In genomic region chr12:122862872-122863701, GRCh38 we compare ENCODE assay signal across 9 cellular contexts.
DNase-seq lines count a peak whose midpoint lies in the region; ATAC-seq lines count a peak whose summit lies in the region.
"Had no signal": no experiment of that assay in that cellular context is flagged by ENCODE, and none has a peak within 500 bp of the region (broad histone marks: within the 10 kb centered on the region; RNA-seq: fewer than 3 reads in every experiment).

No MANE protein-coding gene starts in this region.

- H3K4me3 ChIP-seq in mucosa of rectum (ENCODE audit: low read length in 2 of 2): no peak overlapping the region
- H3K4me3 ChIP-seq: ascending aorta had no signal

- H3K9me3 ChIP-seq in mucosa of rectum (ENCODE audit: control insufficient read depth in 2 of 2, low read length in 2 of 2): no peaks in the 10 kb centered on the region
- H3K9me3 ChIP-seq: ascending aorta had no signal

- H3K4me1 ChIP-seq in mucosa of rectum (ENCODE audit: control insufficient read depth in 2 of 2, insufficient read depth in 2 of 2, low read length in 2 of 2): peaks cover 28 to 30% of the 10 kb centered on the region in 2 donors

- DNase-seq in COLO668 (lab: John Stamatoyannopoulos, UW; ENCODE audit: unreplicated experiment) (peak; percentile 92), NCI-H2107 treated with DMSO at 0.1 percent for 48 hours (lab: John Stamatoyannopoulos, UW; ENCODE audit: unreplicated experiment) (peak; percentile 84), foreskin melanocyte (no peak)

- ATAC-seq in HG03175 (IDR thresholded peaks at IDR 0.05; ENCODE audit: unreplicated experiment): no peak
- ATAC-seq in GM18517 (IDR thresholded peaks at IDR 0.05; ENCODE audit: unreplicated experiment): no peak
- no peak for ATAC-seq in GM21528 (IDR thresholded peaks at IDR 0.05; ENCODE audit: low FRiP score, unreplicated experiment)

- peaks cover 32 to 43% of the 10 kb centered on the region in 2 donors for H3K36me3 ChIP-seq in mucosa of rectum (ENCODE audit: control insufficient read depth in 2 of 2, insufficient read depth in 2 of 2, low read length in 2 of 2)

- H3K27ac ChIP-seq in cingulate gyrus (ENCODE audit: low read depth, low read length): peak overlapping the region; percentile 29
- peak overlapping the region; percentile 70 to 75 for H3K27ac ChIP-seq in mucosa of rectum (ENCODE audit: low read depth in 2 of 2, low read length in 2 of 2)

- H3K9ac ChIP-seq in mucosa of rectum (ENCODE audit: low read depth in 1 of 2, low read length in 2 of 2): peak overlapping the region; percentile 38 to 39

- H3K27me3 ChIP-seq in mucosa of rectum (ENCODE audit: control insufficient read depth in 2 of 2, insufficient read depth in 2 of 2, low read length in 2 of 2): no peaks in the 10 kb centered on the region
- H3K27me3 ChIP-seq: ascending aorta had no signal
